1 cellular context compared by ENCODE assay signal in the genomic region with DNA sequence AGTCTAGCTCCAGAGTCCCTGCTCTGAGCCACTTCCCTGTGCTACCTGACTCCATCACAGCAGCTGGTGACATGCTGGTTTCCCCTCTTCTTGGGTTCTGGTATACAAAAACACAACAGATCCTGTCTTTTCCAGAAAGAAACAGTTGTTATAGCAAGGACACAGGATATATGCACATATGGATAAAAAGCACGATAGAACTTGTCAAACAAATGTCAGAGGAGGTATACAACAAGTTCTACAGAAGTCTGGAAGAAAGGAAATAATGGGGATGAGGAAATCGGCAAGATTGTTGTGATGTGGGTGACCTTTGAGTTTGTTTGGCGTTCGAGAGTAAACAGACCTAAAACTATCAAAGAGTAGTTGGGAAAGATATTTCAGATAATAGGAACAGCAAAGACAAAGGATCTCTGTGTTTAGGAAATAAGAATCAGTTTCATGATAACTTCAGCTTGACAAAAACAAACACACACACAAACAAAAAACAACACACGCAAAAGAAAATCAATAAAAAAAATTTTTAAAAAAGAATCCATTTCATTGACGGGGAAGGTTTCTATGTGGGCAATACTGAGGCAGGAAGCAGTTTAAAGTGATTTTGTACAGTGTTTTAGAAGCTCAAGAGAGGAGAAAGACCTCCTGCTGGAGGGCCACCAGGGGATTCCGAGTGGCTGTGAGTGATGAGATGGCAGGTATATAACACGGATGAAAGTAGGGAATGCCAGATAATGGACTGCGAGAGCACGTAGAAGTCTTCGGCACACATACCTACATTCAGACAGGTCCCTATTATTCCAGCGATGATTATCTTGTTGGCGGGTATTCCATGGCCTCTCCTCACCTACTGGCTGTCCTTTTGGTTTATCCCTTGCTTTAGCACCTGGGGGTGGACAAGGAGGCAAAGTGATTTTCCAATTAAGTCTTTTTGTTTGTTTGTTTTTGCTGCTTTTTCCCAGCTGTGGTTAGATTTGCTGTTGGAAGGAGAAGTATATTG.
TF ChIP-seq lines count a peak whose summit lies in the region.

No MANE protein-coding gene starts in this region.

TF ChIP-seq in HepG2, 621 proteins besides CTCF, POLR2A, EP300 and RAD21 (continued from another document):
- TF ChIP-seq, protein P1, sequence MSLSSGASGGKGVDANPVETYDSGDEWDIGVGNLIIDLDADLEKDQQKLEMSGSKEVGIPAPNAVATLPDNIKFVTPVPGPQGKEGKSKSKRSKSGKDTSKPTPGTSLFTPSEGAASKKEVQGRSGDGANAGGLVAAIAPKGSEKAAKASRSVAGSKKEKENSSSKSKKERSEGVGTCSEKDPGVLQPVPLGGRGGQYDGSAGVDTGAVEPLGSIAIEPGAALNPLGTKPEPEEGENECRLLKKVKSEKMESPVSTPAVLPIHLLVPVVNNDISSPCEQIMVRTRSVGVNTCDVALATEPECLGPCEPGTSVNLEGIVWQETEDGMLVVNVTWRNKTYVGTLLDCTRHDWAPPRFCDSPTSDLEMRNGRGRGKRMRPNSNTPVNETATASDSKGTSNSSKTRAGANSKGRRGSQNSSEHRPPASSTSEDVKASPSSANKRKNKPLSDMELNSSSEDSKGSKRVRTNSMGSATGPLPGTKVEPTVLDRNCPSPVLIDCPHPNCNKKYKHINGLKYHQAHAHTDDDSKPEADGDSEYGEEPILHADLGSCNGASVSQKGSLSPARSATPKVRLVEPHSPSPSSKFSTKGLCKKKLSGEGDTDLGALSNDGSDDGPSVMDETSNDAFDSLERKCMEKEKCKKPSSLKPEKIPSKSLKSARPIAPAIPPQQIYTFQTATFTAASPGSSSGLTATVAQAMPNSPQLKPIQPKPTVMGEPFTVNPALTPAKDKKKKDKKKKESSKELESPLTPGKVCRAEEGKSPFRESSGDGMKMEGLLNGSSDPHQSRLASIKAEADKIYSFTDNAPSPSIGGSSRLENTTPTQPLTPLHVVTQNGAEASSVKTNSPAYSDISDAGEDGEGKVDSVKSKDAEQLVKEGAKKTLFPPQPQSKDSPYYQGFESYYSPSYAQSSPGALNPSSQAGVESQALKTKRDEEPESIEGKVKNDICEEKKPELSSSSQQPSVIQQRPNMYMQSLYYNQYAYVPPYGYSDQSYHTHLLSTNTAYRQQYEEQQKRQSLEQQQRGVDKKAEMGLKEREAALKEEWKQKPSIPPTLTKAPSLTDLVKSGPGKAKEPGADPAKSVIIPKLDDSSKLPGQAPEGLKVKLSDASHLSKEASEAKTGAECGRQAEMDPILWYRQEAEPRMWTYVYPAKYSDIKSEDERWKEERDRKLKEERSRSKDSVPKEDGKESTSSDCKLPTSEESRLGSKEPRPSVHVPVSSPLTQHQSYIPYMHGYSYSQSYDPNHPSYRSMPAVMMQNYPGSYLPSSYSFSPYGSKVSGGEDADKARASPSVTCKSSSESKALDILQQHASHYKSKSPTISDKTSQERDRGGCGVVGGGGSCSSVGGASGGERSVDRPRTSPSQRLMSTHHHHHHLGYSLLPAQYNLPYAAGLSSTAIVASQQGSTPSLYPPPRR (CRISPR knock-in tag; IDR thresholded peaks at IDR 0.05; ENCODE audit: borderline replicate concordance): peak; percentile 95
- TF ChIP-seq RFXANK (CRISPR knock-in tag; IDR thresholded peaks at IDR 0.05) (no peak), KDM5B (CRISPR knock-in tag; IDR thresholded peaks at IDR 0.05; ENCODE audit: borderline replicate concordance) (no peak)
